In the genomic region with DNA sequence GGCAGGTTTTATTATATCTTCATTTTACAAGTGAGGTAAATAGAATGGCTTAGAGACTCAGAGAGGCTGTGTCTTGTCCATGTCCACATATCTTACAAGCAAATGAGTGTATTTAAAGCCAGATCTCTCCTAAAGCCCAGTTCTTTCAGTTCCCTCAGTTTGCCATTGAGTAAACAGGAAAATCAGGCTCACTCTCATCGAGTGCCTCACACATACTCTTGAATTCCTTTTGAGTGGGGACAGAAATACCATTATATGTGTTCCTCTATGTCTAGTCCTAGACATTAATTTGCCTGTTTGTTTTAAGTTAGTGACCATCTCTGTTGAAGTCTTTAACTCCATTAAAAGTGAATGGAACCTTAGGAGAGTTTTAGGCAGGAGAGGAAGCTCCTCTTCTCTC, we compare ENCODE assay signal across 27 cellular contexts. TPM values are rescaled to one million over a fixed set of nuclear protein-coding genes. Genes with fewer than 3 reads are reported as not detected.
DNase-seq lines count a peak whose midpoint lies in the region; ATAC-seq, FAIRE-seq and TF ChIP-seq lines count a peak whose summit lies in the region.
"Had no signal": no experiment of that assay in that cellular context is flagged by ENCODE, and none has a peak within 500 bp of the region (broad histone marks: within the 10 kb centered on the region; RNA-seq: fewer than 3 reads in every experiment).

No MANE protein-coding gene starts in this region.

- H3K4me3 ChIP-seq in IMR-90 (ENCODE audit: insufficient read depth, low read depth, low read length) = no peak overlapping the region
- H3K4me3 ChIP-seq in endothelial cell of umbilical vein (replicated peaks in 1 of 3; ENCODE audit: insufficient read depth in 1 of 3, low read depth in 1 of 3, low read length in 3 of 3) = no peak overlapping the region
- no peak overlapping the region for H3K4me3 ChIP-seq in mesenchymal stem cell (ENCODE audit: insufficient read depth in 1 of 2, low read depth in 1 of 2, low read length in 2 of 2)
- H3K4me3 ChIP-seq: BLaER1 treated with 17β-estradiol and CSF1 and Interleukin-3, amounts not matched to agents 10 nM and 100 nM; GM12878; SJSA1 had no signal

- peaks cover 6% of the 10 kb centered on the region for H3K4me1 ChIP-seq in IMR-90 (ENCODE audit: control insufficient read depth, insufficient read depth, low read length)
- no peaks in the 10 kb centered on the region for H3K4me1 ChIP-seq in endothelial cell of umbilical vein (ENCODE audit: control insufficient read depth, extremely low read depth, insufficient read depth, low read length)
- H3K4me1 ChIP-seq in mesenchymal stem cell (ENCODE audit: control insufficient read depth, insufficient read depth, low read depth, low read length) = no peaks in the 10 kb centered on the region
- H3K4me1 ChIP-seq: SJSA1 had no signal

- H3K79me1 ChIP-seq in IMR-90 (ENCODE audit: low read depth in 1 of 2, low read length in 2 of 2) (peaks cover 27 to 70% of the 10 kb centered on the region in 2 experiments), mesenchymal stem cell (replicated peaks; ENCODE audit: low read length, poor library complexity, severe bottlenecking) (peaks cover 16% of the 10 kb centered on the region)

- TF ChIP-seq POLR2A in IMR-90 (IDR thresholded peaks at IDR 0.05; ENCODE audit: low read depth, low read length) = no peak
- no peak for TF ChIP-seq POLR2A in endothelial cell of umbilical vein (IDR thresholded peaks at IDR 0.05; ENCODE audit: low read depth, low read length)

- H3K4me2 ChIP-seq in IMR-90 (ENCODE audit: low read depth, low read length) = no peak overlapping the region
- no peak overlapping the region for H3K4me2 ChIP-seq in endothelial cell of umbilical vein (ENCODE audit: insufficient read depth, low read length)
- no peak overlapping the region for H3K4me2 ChIP-seq in mesenchymal stem cell (ENCODE audit: low read length, poor library complexity, severe bottlenecking)
- H3K4me2 ChIP-seq: BLaER1 treated with 17β-estradiol and CSF1 and Interleukin-3, amounts not matched to agents 10 nM and 100 nM had no signal

- peaks cover 9% of the 10 kb centered on the region for H3K36me3 Mint-ChIP-seq in activated naive CD4-positive, alpha-beta T cell treated with anti-CD3 and anti-CD28 coated beads, Interleukin-2, amount 50 U/mL, for 24 hours

- no peak overlapping the region for H3K4me3 Mint-ChIP-seq in activated naive CD4-positive, alpha-beta T cell treated with anti-CD3 and anti-CD28 coated beads, Interleukin-2, amount 50 U/mL, for 24 hours
- H3K4me3 Mint-ChIP-seq: CD4-positive, alpha-beta T cell had no signal

- POLR2A ChIA-PET in IMR-90 (lab: Charles Lee; ENCODE audit: unreplicated experiment) (no interaction called here), endothelial cell of umbilical vein (lab: Charles Lee) (interaction anchor here (0.5 kb wide), 1 partner anchor 167 kb away, joined by 3 read pairs; no protein-coding TSS in a partner anchor)

- dilution Hi-C loops in IMR-90 (cut with HindIII; ENCODE audit: low sequenced_read_pairs, unreplicated experiment) (no loop called here), endothelial cell of umbilical vein (cut with MboI; ENCODE audit: extremely low pct_ligation_motif_present, low sequenced_read_pairs) (no loop called here)

- no peak for FAIRE-seq in endothelial cell of umbilical vein (lab: Jason Lieb, UNC)
- FAIRE-seq: A204.1, GM12878 had no signal

- no peak overlapping the region for H2BK5ac ChIP-seq in IMR-90 (ENCODE audit: low read depth, low read length, poor library complexity, severe bottlenecking)
- H2BK5ac ChIP-seq in mesenchymal stem cell (ENCODE audit: low read depth, low read length, poor library complexity, severe bottlenecking) = no peak overlapping the region

- in situ Hi-C loops in IMR-90 (cut with MboI; ENCODE audit: low sequenced_read_pairs) = no loop called here

- peak overlapping the region; percentile 19 for H3K27ac Mint-ChIP-seq in activated naive CD4-positive, alpha-beta T cell treated with anti-CD3 and anti-CD28 coated beads, Interleukin-2, amount 50 U/mL, for 24 hours
- H3K27ac Mint-ChIP-seq: CD4-positive, alpha-beta T cell had no signal

- no peak overlapping the region for H3K56ac ChIP-seq in IMR-90 (ENCODE audit: extremely low read depth, insufficient read depth, low read length)

- H3K23ac ChIP-seq in IMR-90 (ENCODE audit: low read depth, low read length) (no peak overlapping the region), mesenchymal stem cell (ENCODE audit: low read length in 2 of 2) (no peak overlapping the region)

- H3K4ac ChIP-seq in IMR-90 (ENCODE audit: low read depth, low read length) (no peak overlapping the region), mesenchymal stem cell (ENCODE audit: low read depth in 1 of 2, low read length in 2 of 2) (no peak overlapping the region)

- H3K27me3 ChIP-seq in IMR-90 (ENCODE audit: control insufficient read depth, insufficient read depth, low read length) (no peaks in the 10 kb centered on the region), endothelial cell of umbilical vein (ENCODE audit: control insufficient read depth in 2 of 2, insufficient read depth in 2 of 2, low read length in 2 of 2) (no peaks in the 10 kb centered on the region), mesenchymal stem cell (ENCODE audit: control insufficient read depth in 1 of 2, insufficient read depth in 1 of 2, low read length in 2 of 2) (no peaks in the 10 kb centered on the region)
- H3K27me3 ChIP-seq: BLaER1 treated with 17β-estradiol and CSF1 and Interleukin-3, amounts not matched to agents 10 nM and 100 nM; SJSA1 had no signal

- H2AK5ac ChIP-seq in IMR-90 (ENCODE audit: low read depth, low read length) = no peak overlapping the region
- H2AK5ac ChIP-seq in mesenchymal stem cell (ENCODE audit: low read length, severe bottlenecking) = no peak overlapping the region

- ATAC-seq in IMR-90 (ENCODE audit: low read depth) = peak; percentile 68
- ATAC-seq: GM12878, HCT116 had no signal

- CTCF ChIA-PET in IMR-90 (lab: Yijun Ruan, JAX) = no interaction called here
- CTCF ChIA-PET in endothelial cell of umbilical vein (lab: Charles Lee) = no interaction called here

- no peak for TF ChIP-seq RAD21 in IMR-90 (IDR thresholded peaks at IDR 0.05; ENCODE audit: low read length)

- WGBS in IMR-90 (ENCODE audit: extremely low coverage in 2 of 2, insufficient read length in 1 of 2), 2 experiments = no CpG with 5 or more reads among the region's 1 CpG
- WGBS in mesenchymal stem cell = 40% methylated on average over 1 of the region's 1 CpG

- H3K9me3 ChIP-seq in IMR-90 (ENCODE audit: control insufficient read depth, insufficient read depth, low read length) (no peaks in the 10 kb centered on the region), endothelial cell of umbilical vein (replicated peaks; ENCODE audit: control insufficient read depth, insufficient read depth, low read length) (no peaks in the 10 kb centered on the region), mesenchymal stem cell (ENCODE audit: control insufficient read depth, low read length) (no peaks in the 10 kb centered on the region)
- H3K9me3 ChIP-seq: BLaER1 treated with 17β-estradiol and CSF1 and Interleukin-3, amounts not matched to agents 10 nM and 100 nM; SJSA1 had no signal

- peaks cover 62% of the 10 kb centered on the region for H3K4me1 Mint-ChIP-seq in activated naive CD4-positive, alpha-beta T cell treated with anti-CD3 and anti-CD28 coated beads, Interleukin-2, amount 50 U/mL, for 24 hours

- peaks cover 68% of the 10 kb centered on the region for H3K79me2 ChIP-seq in endothelial cell of umbilical vein (ENCODE audit: control insufficient read depth, insufficient read depth, low read length)

- no peak overlapping the region for H2BK20ac ChIP-seq in IMR-90 (ENCODE audit: low read depth, low read length)

- H3K9ac ChIP-seq in IMR-90 (ENCODE audit: low read depth, low read length) = no peak overlapping the region
- no peak overlapping the region for H3K9ac ChIP-seq in endothelial cell of umbilical vein (replicated peaks; ENCODE audit: extremely low read depth, insufficient read depth, low read length)
- H3K9ac ChIP-seq in mesenchymal stem cell (ENCODE audit: low read length) = no peak overlapping the region
- H3K9ac ChIP-seq: BLaER1 treated with 17β-estradiol and CSF1 and Interleukin-3, amounts not matched to agents 10 nM and 100 nM had no signal

- no peak overlapping the region for H2BK15ac ChIP-seq in IMR-90 (ENCODE audit: low read depth, low read length)
- H2BK15ac ChIP-seq in mesenchymal stem cell (ENCODE audit: low read depth, poor library complexity, severe bottlenecking) = no peak overlapping the region

- H4K5ac ChIP-seq in IMR-90 (ENCODE audit: low read depth, low read length) = no peak overlapping the region

- H2AFZ ChIP-seq in IMR-90 (replicated peaks; ENCODE audit: low read length, poor library complexity) (no peak overlapping the region), endothelial cell of umbilical vein (ENCODE audit: low read depth, low read length) (no peak overlapping the region), mesenchymal stem cell (ENCODE audit: low read depth, low read length) (no peak overlapping the region)

- no peak for DNase-seq in activated naive CD4-positive, alpha-beta T cell (lab: John Stamatoyannopoulos, UW)
- DNase-seq in IMR-90 (peak; percentile 18), endothelial cell of umbilical vein (ENCODE audit: low read depth, low spot score) (peak; percentile 28), mesenchymal stem cell (peak; percentile 42), D341Med (ENCODE audit: low spot score) (no peak), ureter (ENCODE audit: low spot score) (no peak), NK-92 (lab: John Stamatoyannopoulos, UW; ENCODE audit: unreplicated experiment) (no peak)
- DNase-seq: AML-193; CD4-positive, alpha-beta T cell; COR-L47; EL; GDM1; GOT3; Karpas-422; NCI-H1092 treated with DMSO at 0.1 percent for 48 hours; NCI-H1436; NCI-H187; NCI-H2081 treated with DMSO at 0.1 percent for 48 hours; NCI-H526; Right ventricle myocardium superior; RPMI8226 had no signal

- intact Hi-C loops in IMR-90 (cut with micrococcal nuclease) (no loop called here), endothelial cell of umbilical vein (cut with micrococcal nuclease) (no loop called here)

- H3K27me3 Mint-ChIP-seq in activated naive CD4-positive, alpha-beta T cell treated with anti-CD3 and anti-CD28 coated beads, Interleukin-2, amount 50 U/mL, for 24 hours = no peaks in the 10 kb centered on the region
- H3K27me3 Mint-ChIP-seq: CD4-positive, alpha-beta T cell had no signal

- no peak overlapping the region for H4K91ac ChIP-seq in IMR-90 (ENCODE audit: insufficient read depth, low read depth, low read length)
- H4K91ac ChIP-seq in mesenchymal stem cell (ENCODE audit: low read length) = no peak overlapping the region

- H3K9me3 Mint-ChIP-seq in activated naive CD4-positive, alpha-beta T cell treated with anti-CD3 and anti-CD28 coated beads, Interleukin-2, amount 50 U/mL, for 24 hours = no peaks in the 10 kb centered on the region
- H3K9me3 Mint-ChIP-seq: CD4-positive, alpha-beta T cell had no signal

- H3K14ac ChIP-seq in IMR-90 (replicated peaks; ENCODE audit: low read depth, low read length) = no peak overlapping the region
- H3K14ac ChIP-seq in mesenchymal stem cell (ENCODE audit: low read length in 2 of 2) = no peak overlapping the region

- H3K36me3 ChIP-seq in IMR-90 (ENCODE audit: control insufficient read depth, insufficient read depth, low read length) (peaks cover 5% of the 10 kb centered on the region; the same call in 1 of the 2 replicates), endothelial cell of umbilical vein (ENCODE audit: control insufficient read depth in 2 of 2, extremely low read depth in 1 of 2, insufficient read depth in 2 of 2, low read length in 2 of 2) (peaks cover 0 to 2% of the 10 kb centered on the region in 2 experiments), mesenchymal stem cell (ENCODE audit: control insufficient read depth in 1 of 2, insufficient read depth in 2 of 2, low read depth in 1 of 2, low read length in 2 of 2) (peaks cover 0 to 11% of the 10 kb centered on the region in 2 experiments)
- H3K36me3 ChIP-seq: SJSA1 had no signal

- no TSS peak for BruUV-seq in IMR-90 (replicated peaks; lab: Mats Ljungman, UMichigan)
- no TSS peak for BruUV-seq in endothelial cell of umbilical vein (replicated peaks; lab: Mats Ljungman, UMichigan)

- no peak overlapping the region for H3K27ac ChIP-seq in IMR-90 (ENCODE audit: insufficient read depth, low read length)
- H3K27ac ChIP-seq in endothelial cell of umbilical vein (ENCODE audit: insufficient read depth, low read depth, low read length) = no peak overlapping the region
- H3K27ac ChIP-seq in mesenchymal stem cell (ENCODE audit: low read length, poor library complexity, severe bottlenecking) = no peak overlapping the region
- H3K27ac ChIP-seq: BLaER1 treated with 17β-estradiol and CSF1 and Interleukin-3, amounts not matched to agents 10 nM and 100 nM; SJSA1 had no signal

- no peak overlapping the region for H2BK12ac ChIP-seq in mesenchymal stem cell (ENCODE audit: low read length in 2 of 2)

- H3K18ac ChIP-seq in IMR-90 (ENCODE audit: low read depth, low read length) (no peak overlapping the region), mesenchymal stem cell (ENCODE audit: low read depth in 1 of 2, low read length in 2 of 2) (no peak overlapping the region)

- peaks cover 10% of the 10 kb centered on the region for H3K9me1 ChIP-seq in IMR-90 (ENCODE audit: insufficient read depth, low read length)
- H3K9me1 ChIP-seq in endothelial cell of umbilical vein (replicated peaks; ENCODE audit: control insufficient read depth, extremely low read depth, insufficient read depth, low read length) = no peaks in the 10 kb centered on the region

- H4K8ac ChIP-seq in IMR-90 (ENCODE audit: low read depth in 2 of 2, low read length in 2 of 2) (no peak overlapping the region), mesenchymal stem cell (ENCODE audit: low read length) (no peak overlapping the region)

- H4K20me1 ChIP-seq in IMR-90 (ENCODE audit: insufficient read depth, low read length) (peaks cover 38% of the 10 kb centered on the region), endothelial cell of umbilical vein (replicated peaks; ENCODE audit: control insufficient read depth, extremely low read depth, insufficient read depth, low read length) (peaks cover 6% of the 10 kb centered on the region)

- H2AK9ac ChIP-seq in IMR-90 (replicated peaks; ENCODE audit: low read depth, low read length, poor library complexity) = no peak overlapping the region

- TF ChIP-seq CTCF in IMR-90 (conservative IDR thresholded peaks at IDR 0.05; ENCODE audit: low read depth, low read length) = no peak
- no peak for TF ChIP-seq CTCF in endothelial cell of umbilical vein (IDR thresholded peaks at IDR 0.05; ENCODE audit: extremely low read depth in 1 of 2, insufficient read depth in 1 of 2, low read depth in 1 of 2, low read length in 2 of 2)

- H2BK120ac ChIP-seq in IMR-90 (ENCODE audit: low read depth, low read length) (no peak overlapping the region), mesenchymal stem cell (ENCODE audit: low read depth, low read length) (no peak overlapping the region)

RNA-seq across cellular contexts. Expression of gene BPTF, which starts 40.1 kb away (rescaled TPM):
- total RNA-seq in IMR-90 (2012; rRNA removed) (32.3 and 44.4 TPM in 2 replicates), endothelial cell of umbilical vein (78.6 and 88.1 TPM in 2 replicates), ureter (126 TPM)
- polyA plus RNA-seq in IMR-90 (2012; rRNA removed) (35.7 and 36.7 TPM in 2 replicates), endothelial cell of umbilical vein (41.0 and 47.7 TPM in 2 replicates)
- polyA plus RNA-seq in IMR-90 (2012; cell fraction: cytosol; rRNA removed) = 9.4 and 16.5 TPM in 2 replicates
- 43.4 and 66.0 TPM in 2 replicates for polyA plus RNA-seq in IMR-90 (2012; cell fraction: nucleus; rRNA removed; ENCODE audit: low replicate concordance)
- 37.8 and 41.5 TPM in 2 replicates for polyA plus RNA-seq in endothelial cell of umbilical vein (2011; cell fraction: cytosol; rRNA removed)
- polyA plus RNA-seq in endothelial cell of umbilical vein (2011; cell fraction: nucleus; rRNA removed) = 88.1 and 105 TPM in 2 replicates
- polyA plus RNA-seq in endothelial cell of umbilical vein (2012) = 40.8 and 51.1 TPM in 2 replicates
- 111 and 121 TPM in 2 replicates for polyA minus RNA-seq in endothelial cell of umbilical vein
- polyA minus RNA-seq in endothelial cell of umbilical vein (2011; cell fraction: cytosol; rRNA and poly(A)+ RNA removed) = 41.9 TPM
- polyA minus RNA-seq in endothelial cell of umbilical vein (2011; cell fraction: nucleus; rRNA and poly(A)+ RNA removed) = 139 and 186 TPM in 2 replicates
- 46.3 TPM for polyA plus RNA-seq in mesenchymal stem cell (2013, experiment 1 of 2)
- 45.1 TPM for polyA plus RNA-seq in mesenchymal stem cell (2013, experiment 2 of 2)

Comparison
In these comparisons a context has a peak if more than half of its experiments do, and no peak if none do; other contexts are left out.
1. DNase-seq: peak in IMR-90 (single experiment), endothelial cell of umbilical vein (single experiment) and mesenchymal stem cell (single experiment); none in activated naive CD4-positive, alpha-beta T cell (0 of 4), D341Med (single experiment), ureter (single experiment) and NK-92 (single experiment).